Comparison of ENCODE assay signal across 8 cellular contexts in genomic region chr5:140351609-140352334, GRCh38. TPM values are rescaled to one million over a fixed set of nuclear protein-coding genes. Genes with fewer than 3 reads are reported as not detected.
DNase-seq lines count a peak whose midpoint lies in the region; ATAC-seq, FAIRE-seq and TF ChIP-seq lines count a peak whose summit lies in the region.

No MANE protein-coding gene starts in this region.

- TF ChIP-seq EP300 in SK-N-SH (IDR thresholded peaks at IDR 0.05; ENCODE audit: borderline replicate concordance in 1 of 2, low read depth in 1 of 2, low read length in 1 of 2): no peak

- no peaks in the 10 kb centered on the region for H3K9me3 Mint-ChIP-seq in stimulated activated effector memory CD8-positive, alpha-beta T cell treated with anti-CD3 and anti-CD28 coated beads, Interleukin-12 subunit alpha, Interleukin-12 subunit beta, amount 100 ng/mL, for 72 hours

- no peaks in the 10 kb centered on the region for H4K20me1 ChIP-seq in SK-N-SH (ENCODE audit: insufficient read depth)

- peak; percentile 91 for TF ChIP-seq CTCF in LNCAP (IDR thresholded peaks at IDR 0.05)
- TF ChIP-seq CTCF in SK-N-SH (IDR thresholded peaks at IDR 0.05): peak; percentile 88
- peak; percentile 80 for TF ChIP-seq CTCF in brain microvascular endothelial cell (IDR thresholded peaks at IDR 0.05; ENCODE audit: low read depth, low read length, missing control alignments)

- H3K9me2 ChIP-seq in SK-N-SH: no peaks in the 10 kb centered on the region

- peak; percentile 17 for DNase-seq in DMS79 treated with DMSO at 0.1 percent for 48 hours (lab: John Stamatoyannopoulos, UW)
- DNase-seq in SK-N-SH: peak; percentile 66
- DNase-seq in brain microvascular endothelial cell: peak; percentile 79
- DNase-seq in stimulated activated effector memory CD8-positive, alpha-beta T cell treated with anti-CD3 and anti-CD28 coated beads, Interleukin-12 subunit alpha, Interleukin-12 subunit beta, amount 100 ng/mL, for 72 hours (ENCODE audit: low spot score in 2 of 2): peak; percentile 69 to 82
- DNase-seq in mesenteric fat pad (ENCODE audit: low spot score): no peak

- peak; percentile 65 for ATAC-seq in GM19438 (IDR thresholded peaks at IDR 0.05; ENCODE audit: low read depth, unreplicated experiment)
- ATAC-seq in stimulated activated effector memory CD8-positive, alpha-beta T cell treated with anti-CD3 and anti-CD28 coated beads, Interleukin-12 subunit alpha, Interleukin-12 subunit beta, amount 100 ng/mL, for 72 hours: peak; percentile 79

- in situ Hi-C loops in brain microvascular endothelial cell (cut with HindIII; ENCODE audit: low pct_ligation_motif_present, low sequenced_read_pairs): no loop called here

- peak; percentile 80 for FAIRE-seq in islet of Langerhans (lab: Jason Lieb, UNC)

- no peak overlapping the region for H2AFZ ChIP-seq in SK-N-SH (ENCODE audit: low read depth)

- H3K9ac ChIP-seq in SK-N-SH: no peak overlapping the region

- peak overlapping the region in 1 of 2 experiments; percentile 11; a peak in 1 of 4 replicates for H3K4me3 ChIP-seq in SK-N-SH (ENCODE audit: low read depth in 2 of 2, low read length in 1 of 2)
- H3K4me3 ChIP-seq in brain microvascular endothelial cell (ENCODE audit: low read depth, low read length): no peak overlapping the region

- WGBS in SK-N-SH (ENCODE audit: low lambda C conversion rate): 5% methylated on average over 5 of the region's 5 CpGs

- H3K4me1 ChIP-seq in SK-N-SH (ENCODE audit: control insufficient read depth in 1 of 2, insufficient read depth in 2 of 2, low read depth in 1 of 2, low read length in 1 of 2): peaks cover 0 to 6% of the 10 kb centered on the region in 2 experiments; a peak in 2 of 4 replicates

- no peaks in the 10 kb centered on the region for H3K36me3 Mint-ChIP-seq in stimulated activated effector memory CD8-positive, alpha-beta T cell treated with anti-CD3 and anti-CD28 coated beads, Interleukin-12 subunit alpha, Interleukin-12 subunit beta, amount 100 ng/mL, for 72 hours

- H3K27ac ChIP-seq in SK-N-SH (ENCODE audit: low read depth in 2 of 2, low read length in 1 of 2): no peak overlapping the region
- no peak overlapping the region for H3K27ac ChIP-seq in brain microvascular endothelial cell

- TF ChIP-seq RAD21 in SK-N-SH (IDR thresholded peaks at IDR 0.05; ENCODE audit: low read length): peak; percentile 74

- H3K4me2 ChIP-seq in SK-N-SH: no peak overlapping the region

- no peak overlapping the region for H3K4me3 Mint-ChIP-seq in stimulated activated effector memory CD8-positive, alpha-beta T cell treated with anti-CD3 and anti-CD28 coated beads, Interleukin-12 subunit alpha, Interleukin-12 subunit beta, amount 100 ng/mL, for 72 hours

- H3F3A ChIP-seq in SK-N-SH (replicated peaks; ENCODE audit: insufficient read depth): peaks cover 9% of the 10 kb centered on the region

- H3K27me3 ChIP-seq in SK-N-SH (ENCODE audit: insufficient read depth) (no peaks in the 10 kb centered on the region), brain microvascular endothelial cell (replicated peaks) (no peaks in the 10 kb centered on the region)

- no peak overlapping the region for H3K27ac Mint-ChIP-seq in stimulated activated effector memory CD8-positive, alpha-beta T cell treated with anti-CD3 and anti-CD28 coated beads, Interleukin-12 subunit alpha, Interleukin-12 subunit beta, amount 100 ng/mL, for 72 hours

- no peaks in the 10 kb centered on the region for H3K79me2 ChIP-seq in SK-N-SH (ENCODE audit: insufficient read depth)

- H3K36me3 ChIP-seq in SK-N-SH (replicated peaks in 1 of 2; ENCODE audit: control insufficient read depth in 1 of 2, insufficient read depth in 2 of 2, low read length in 1 of 2) (no peaks in the 10 kb centered on the region), brain microvascular endothelial cell (replicated peaks) (no peaks in the 10 kb centered on the region)

- CTCF ChIA-PET in SK-N-SH (lab: Yijun Ruan, JAX): interaction anchor here (0.6 to 15.0 kb wide), 68 partner anchors 9 to 527 kb away, joined by 3 to 418 read pairs (median 4); partner anchors contain the start of genes PFDN1 and SLC4A9

- H3K9me3 ChIP-seq in SK-N-SH: no peaks in the 10 kb centered on the region

- peaks cover 6% of the 10 kb centered on the region for H3K4me1 Mint-ChIP-seq in stimulated activated effector memory CD8-positive, alpha-beta T cell treated with anti-CD3 and anti-CD28 coated beads, Interleukin-12 subunit alpha, Interleukin-12 subunit beta, amount 100 ng/mL, for 72 hours

- POLR2A ChIA-PET in SK-N-SH (lab: Yijun Ruan, JAX): interaction anchor here (1.6 kb wide), 1 partner anchor 295 kb away, joined by 3 read pairs; the partner anchor contains the start of genes IK and NDUFA2

TF ChIP-seq in SK-N-SH, 30 proteins besides CTCF, POLR2A, EP300 and RAD21:
- TF ChIP-seq SIN3A (IDR thresholded peaks at IDR 0.05; ENCODE audit: borderline replicate concordance, low read depth, low read length) (no peak), NFIC (IDR thresholded peaks at IDR 0.05; ENCODE audit: borderline replicate concordance) (0 out of 2 replicates have a peak, but pooled peaks have one; percentile 6), SMC3 (IDR thresholded peaks at IDR 0.05; ENCODE audit: low read depth, low read length) (peak; percentile 63)
TF ChIP-seq in SK-N-SH: peak in this region for 2.

RNA-seq across cellular contexts. Expression of gene HBEGF, which starts 5.4 kb away (rescaled TPM):
- polyA plus RNA-seq in SK-N-SH (2012; rRNA removed): 56.2 and 59.8 TPM in 2 replicates
- 39.3 and 56.3 TPM in 2 replicates for polyA plus RNA-seq in SK-N-SH (2012; cell fraction: cytosol; rRNA removed)
- 73.4 and 106 TPM in 2 replicates for polyA plus RNA-seq in SK-N-SH (2012; cell fraction: nucleus; rRNA removed)
- total RNA-seq in mesenteric fat pad: 48.5 TPM

RNA-seq across cellular contexts. Expression of gene SLC4A9, which starts 8.2 kb away (rescaled TPM):
- polyA plus RNA-seq in SK-N-SH (2012; rRNA removed): 0.02 TPM in 1 of 2 replicates, not detected in the other
- 0.01 TPM in 2 replicates for polyA plus RNA-seq in SK-N-SH (2012; cell fraction: cytosol; rRNA removed)
- polyA plus RNA-seq in SK-N-SH (2012; cell fraction: nucleus; rRNA removed): 0.09 and 0.10 TPM in 2 replicates
- total RNA-seq in mesenteric fat pad: 0.22 TPM

RNA-seq across cellular contexts. Expression of gene PFDN1, which starts 48.9 kb away (rescaled TPM):
- 55.2 and 63.6 TPM in 2 replicates for polyA plus RNA-seq in SK-N-SH (2012; rRNA removed)
- polyA plus RNA-seq in SK-N-SH (2012; cell fraction: cytosol; rRNA removed): 78.2 and 78.4 TPM in 2 replicates
- polyA plus RNA-seq in SK-N-SH (2012; cell fraction: nucleus; rRNA removed): 31.6 and 34.6 TPM in 2 replicates
- total RNA-seq in mesenteric fat pad: 49.8 TPM

RNA-seq across cellular contexts. Expression of gene ANKHD1, which starts 49.9 kb away (rescaled TPM):
- 26.7 and 36.4 TPM in 2 replicates for polyA plus RNA-seq in SK-N-SH (2012; rRNA removed)
- 23.0 and 24.5 TPM in 2 replicates for polyA plus RNA-seq in SK-N-SH (2012; cell fraction: cytosol; rRNA removed)
- 62.8 and 92.2 TPM in 2 replicates for polyA plus RNA-seq in SK-N-SH (2012; cell fraction: nucleus; rRNA removed)
- total RNA-seq in mesenteric fat pad: 90.5 TPM
